ENCODE assay signal across 2 cellular contexts in the genomic region with DNA sequence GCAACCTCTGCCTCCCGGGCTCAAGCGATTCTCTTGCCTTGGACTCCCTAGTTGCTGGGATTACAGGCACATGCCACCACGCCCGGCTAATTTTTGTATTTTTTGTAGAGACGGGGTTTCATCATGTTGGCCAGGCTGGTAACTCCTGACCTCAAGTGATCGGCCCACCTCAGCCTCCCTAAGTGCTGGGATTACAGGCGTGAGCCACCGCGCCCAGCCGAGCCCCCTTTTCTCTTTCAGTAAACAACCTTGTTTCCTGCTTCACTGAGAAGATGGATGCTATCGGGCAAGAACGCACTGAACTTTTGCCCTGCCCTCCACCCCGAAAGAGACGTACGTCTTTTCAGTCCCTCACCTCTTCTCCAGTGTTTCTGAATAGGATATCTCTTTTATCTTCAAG. TPM values are rescaled to one million over a fixed set of nuclear protein-coding genes. Genes with fewer than 3 reads are reported as not detected.
"Had no signal": no experiment of that assay in that cellular context is flagged by ENCODE, and none has a peak within 500 bp of the region (broad histone marks: within the 10 kb centered on the region; RNA-seq: fewer than 3 reads in every experiment).

No MANE protein-coding gene starts in this region.

RNA-seq across cellular contexts. Expression of a gene that starts 59.6 kb away (rescaled TPM):
- total RNA-seq: GM23248, HFFc6 had no signal
